In genomic region chr1:47302472-47302871, GRCh38 we compare ENCODE assay signal across 3 cellular contexts.
"Had no signal": no experiment of that assay in that cellular context is flagged by ENCODE, and none has a peak within 500 bp of the region (broad histone marks: within the 10 kb centered on the region; RNA-seq: fewer than 3 reads in every experiment).

No MANE protein-coding gene starts in this region.

- H3K4me3 ChIP-seq: GM12878 had no signal

- DNase-seq: GDM1, GF-D8 had no signal

- ATAC-seq: GM12878 had no signal
